27 cellular contexts compared by ENCODE assay signal in the genomic region with DNA sequence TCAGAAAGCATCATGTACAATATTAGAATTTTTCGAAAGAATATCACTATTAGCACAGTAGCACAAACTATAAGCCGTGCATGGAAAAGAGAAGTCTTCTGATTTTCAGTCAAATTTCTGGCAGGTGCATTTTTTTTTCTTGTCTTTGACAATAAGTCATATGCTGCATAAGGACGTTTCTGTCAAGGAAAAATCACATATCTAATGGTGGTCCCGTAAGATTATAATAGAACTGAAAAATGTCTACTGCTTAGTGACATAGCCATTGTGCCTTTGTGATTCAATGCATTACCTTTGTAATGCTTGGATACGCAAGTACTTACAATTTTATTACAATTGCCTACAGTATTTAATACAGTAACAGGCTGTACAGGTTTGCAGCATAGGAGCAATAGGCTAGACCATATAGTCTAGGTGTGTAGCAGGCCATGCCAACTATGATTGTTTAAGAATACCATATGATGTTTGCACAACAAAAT.
"Had no signal": no experiment of that assay in that cellular context is flagged by ENCODE, and none has a peak within 500 bp of the region (broad histone marks: within the 10 kb centered on the region; RNA-seq: fewer than 3 reads in every experiment).

No MANE protein-coding gene starts in this region.

- ATAC-seq: effector memory CD8-positive, alpha-beta T cell; esophagus mucosa; gastrocnemius medialis; heart right ventricle; left cardiac atrium; left lung; left ventricle myocardium superior; lower lobe of right lung; mucosa of descending colon had no signal

- FAIRE-seq: endometrium, keratinocyte had no signal

- H3K36me3 Mint-ChIP-seq: mesothelial cell of epicardium, naive B cell had no signal

- H3K27me3 Mint-ChIP-seq: dendritic cell treated with granulocyte-macrophage colony-stimulating factor and Interleukin-4, amounts not matched to agents 40 ng/mL and 50 ng/mL, for 4 days; effector memory CD8-positive, alpha-beta T cell; naive B cell had no signal

- DNase-seq: colonic mucosa; cortex of kidney; effector CD8-positive, alpha-beta T cell; effector memory CD8-positive, alpha-beta T cell; endodermal cell; erythroblast; esophagus squamous epithelium; foreskin fibroblast; foreskin melanocyte; gastrocnemius medialis; glutamatergic neuron; head of caudate nucleus; heart right ventricle; hippocampal formation; left cardiac atrium; left ventricle myocardium superior; lower lobe of right lung; mesenchymal stem cell; mucosa of descending colon; naive B cell had no signal

- H3K4me3 ChIP-seq: colonic mucosa, esophagus squamous epithelium, gastrocnemius medialis, heart right ventricle, left lung, lower lobe of right lung, mucosa of descending colon had no signal

- H3K4me1 ChIP-seq: colonic mucosa, esophagus squamous epithelium, gastrocnemius medialis, heart right ventricle, left lung, lower lobe of right lung had no signal

- H3K36me3 ChIP-seq: colonic mucosa, esophagus squamous epithelium, gastrocnemius medialis, heart right ventricle, left lung, lower lobe of right lung had no signal

- H3K27ac Mint-ChIP-seq: dendritic cell treated with granulocyte-macrophage colony-stimulating factor and Interleukin-4, amounts not matched to agents 40 ng/mL and 50 ng/mL, for 4 days; effector memory CD8-positive, alpha-beta T cell; endodermal cell; mesothelial cell of epicardium; naive B cell had no signal

- H3K27ac ChIP-seq: colonic mucosa, epithelial cell of prostate, esophagus squamous epithelium, gastrocnemius medialis, heart right ventricle, left lung, lower lobe of right lung had no signal

- H3K4me3 Mint-ChIP-seq: dendritic cell treated with granulocyte-macrophage colony-stimulating factor and Interleukin-4, amounts not matched to agents 40 ng/mL and 50 ng/mL, for 4 days; effector memory CD8-positive, alpha-beta T cell; endodermal cell; mesothelial cell of epicardium; naive B cell had no signal

- H3K4me1 Mint-ChIP-seq: endodermal cell, mesothelial cell of epicardium, naive B cell had no signal

- H3K9me3 ChIP-seq: colonic mucosa, esophagus squamous epithelium, gastrocnemius medialis, heart right ventricle, left lung, lower lobe of right lung, mucosa of descending colon had no signal

- H3K27me3 ChIP-seq: colonic mucosa, esophagus squamous epithelium, gastrocnemius medialis, heart right ventricle, left lung had no signal

- H3K9me3 Mint-ChIP-seq: dendritic cell treated with granulocyte-macrophage colony-stimulating factor and Interleukin-4, amounts not matched to agents 40 ng/mL and 50 ng/mL, for 4 days; endodermal cell had no signal
